24 cellular contexts compared by ENCODE assay signal in genomic region chr1:102852583-102852982, GRCh38.
DNase-seq lines count a peak whose midpoint lies in the region; ATAC-seq and TF ChIP-seq lines count a peak whose summit lies in the region.
"Had no signal": no experiment of that assay in that cellular context is flagged by ENCODE, and none has a peak within 500 bp of the region (broad histone marks: within the 10 kb centered on the region; RNA-seq: fewer than 3 reads in every experiment).

No MANE protein-coding gene starts in this region.

- H3K27ac ChIP-seq in spleen = no peak overlapping the region
- H3K27ac ChIP-seq: 22Rv1, body of pancreas, thyroid gland had no signal

- no peaks in the 10 kb centered on the region for H3K36me3 ChIP-seq in spleen
- H3K36me3 ChIP-seq: thyroid gland had no signal

- no peaks in the 10 kb centered on the region for H3K4me1 ChIP-seq in spleen
- H3K4me1 ChIP-seq: body of pancreas, thyroid gland had no signal

- DNase-seq in DMS53 (lab: John Stamatoyannopoulos, UW) (peak; percentile 22), DMS53 treated with DMSO at 0.1 percent for 48 hours (lab: John Stamatoyannopoulos, UW; ENCODE audit: unreplicated experiment) (no peak), foreskin fibroblast (peak; percentile 55 to 80), spleen (no peak), GM10248 (ENCODE audit: extremely low spot score) (no peak), cerebellar cortex (ENCODE audit: low spot score) (no peak), NCI-H774 (lab: John Stamatoyannopoulos, UW) (no peak)
- DNase-seq: activated CD4-positive, alpha-beta T cell treated with anti-CD3 and anti-CD28 coated beads, Interleukin-2, amount 50 U/mL, for 1 hour; activated naive CD4-positive, alpha-beta T cell treated with anti-CD3 and anti-CD28 coated beads for 36 hours; body of pancreas; CD8-positive, alpha-beta T cell; Kasumi-1; left cardiac atrium; NCI-H1694; NCI-H510A; nucleus accumbens; stimulated activated CD4-positive, alpha-beta T cell treated with anti-CD3 and anti-CD28 coated beads, Interleukin-4, amount 100 ng/mL, for 4 hours; SW 1271; thyroid gland had no signal

- intact Hi-C loops in spleen (cut with DNase I; ENCODE audit: low total_unique reads) = no loop called here

- TF ChIP-seq CTCF in foreskin fibroblast (IDR thresholded peaks at IDR 0.05; ENCODE audit: low read depth, low read length) (peak; percentile 28), spleen (IDR thresholded peaks at IDR 0.05 in 8 of 11, conservative IDR thresholded peaks at IDR 0.05 in 3 of 11) (no peak), GM10248 (IDR thresholded peaks at IDR 0.05; ENCODE audit: control extremely low read depth, extremely low read depth, low read depth, missing control alignments) (no peak)

- POLR2A ChIA-PET in GM10248 (lab: Yijun Ruan, JAX) = no interaction called here

- 73 to 89% (median 83%) methylated on average over 2 of the region's 2 CpGs for WGBS in spleen, 5 donors

- H3K9me3 ChIP-seq in spleen = peaks cover 0 to 44% (median 21%) of the 10 kb centered on the region in 8 donors
- H3K9me3 ChIP-seq: body of pancreas, thyroid gland had no signal

- H3K4me3 ChIP-seq in foreskin fibroblast (ENCODE audit: low read depth in 1 of 2, low read length in 2 of 2) = no peak overlapping the region
- H3K4me3 ChIP-seq in spleen = no peak overlapping the region
- H3K4me3 ChIP-seq: body of pancreas, GM12878, GM23338, thyroid gland had no signal

- ATAC-seq in SK-N-SH treated with all-trans-retinoic acid at 6 μM for 48 hours = peak; percentile 52
- ATAC-seq: body of pancreas; CD8-positive, alpha-beta T cell; GM12878; GM23338; Panc1 had no signal

- no peak for TF ChIP-seq POLR2A in spleen (IDR thresholded peaks at IDR 0.05)

- CTCF ChIA-PET in GM10248 (lab: Yijun Ruan, JAX) = interaction anchor here (1.1 kb wide), 1 partner anchor 10 kb away, joined by 4 read pairs; no protein-coding TSS in a partner anchor

- H3K27me3 ChIP-seq in spleen (replicated peaks in 1 of 7) = no peaks in the 10 kb centered on the region
- H3K27me3 ChIP-seq: body of pancreas, thyroid gland had no signal

TF ChIP-seq in SK-N-SH treated with all-trans-retinoic acid at 6 μM for 48 hours, 23 proteins besides CTCF, POLR2A, EP300 and RAD21:
- no peak for TF ChIP-seq OSR1 (CRISPR knock-in tag; IDR thresholded peaks at IDR 0.05)
- no peak for TF ChIP-seq TOX (CRISPR knock-in tag; IDR thresholded peaks at IDR 0.05; ENCODE audit: borderline replicate concordance)
- no peak for TF ChIP-seq CSDC2 (CRISPR knock-in tag; IDR thresholded peaks at IDR 0.05)
- no peak for TF ChIP-seq CSRNP3 (CRISPR knock-in tag; IDR thresholded peaks at IDR 0.05)
- no peak for TF ChIP-seq POU6F1 (CRISPR knock-in tag; IDR thresholded peaks at IDR 0.05; ENCODE audit: borderline replicate concordance, low read depth)
- no peak for TF ChIP-seq ZC3H10 (CRISPR knock-in tag; IDR thresholded peaks at IDR 0.05)
- no peak for TF ChIP-seq ARNTL (CRISPR knock-in tag; IDR thresholded peaks at IDR 0.05; ENCODE audit: borderline replicate concordance, low read depth)
- no peak for TF ChIP-seq ZFP30 (CRISPR knock-in tag; IDR thresholded peaks at IDR 0.05)
- no peak for TF ChIP-seq TSHZ2 (CRISPR knock-in tag; IDR thresholded peaks at IDR 0.05)
- no peak for TF ChIP-seq ZNF70 (CRISPR knock-in tag; IDR thresholded peaks at IDR 0.05)
- TF ChIP-seq CREB5 (CRISPR knock-in tag; IDR thresholded peaks at IDR 0.05; ENCODE audit: low read depth) = no peak

Comparison
In these comparisons a context has a peak if more than half of its experiments do, and no peak if none do; other contexts are left out.
1. DNase-seq: peak in DMS53 (single experiment) and foreskin fibroblast (2 of 2); none in DMS53 treated with DMSO at 0.1 percent for 48 hours (single experiment), spleen (single experiment), GM10248 (single experiment), cerebellar cortex (single experiment) and NCI-H774 (single experiment).